In the genomic region with DNA sequence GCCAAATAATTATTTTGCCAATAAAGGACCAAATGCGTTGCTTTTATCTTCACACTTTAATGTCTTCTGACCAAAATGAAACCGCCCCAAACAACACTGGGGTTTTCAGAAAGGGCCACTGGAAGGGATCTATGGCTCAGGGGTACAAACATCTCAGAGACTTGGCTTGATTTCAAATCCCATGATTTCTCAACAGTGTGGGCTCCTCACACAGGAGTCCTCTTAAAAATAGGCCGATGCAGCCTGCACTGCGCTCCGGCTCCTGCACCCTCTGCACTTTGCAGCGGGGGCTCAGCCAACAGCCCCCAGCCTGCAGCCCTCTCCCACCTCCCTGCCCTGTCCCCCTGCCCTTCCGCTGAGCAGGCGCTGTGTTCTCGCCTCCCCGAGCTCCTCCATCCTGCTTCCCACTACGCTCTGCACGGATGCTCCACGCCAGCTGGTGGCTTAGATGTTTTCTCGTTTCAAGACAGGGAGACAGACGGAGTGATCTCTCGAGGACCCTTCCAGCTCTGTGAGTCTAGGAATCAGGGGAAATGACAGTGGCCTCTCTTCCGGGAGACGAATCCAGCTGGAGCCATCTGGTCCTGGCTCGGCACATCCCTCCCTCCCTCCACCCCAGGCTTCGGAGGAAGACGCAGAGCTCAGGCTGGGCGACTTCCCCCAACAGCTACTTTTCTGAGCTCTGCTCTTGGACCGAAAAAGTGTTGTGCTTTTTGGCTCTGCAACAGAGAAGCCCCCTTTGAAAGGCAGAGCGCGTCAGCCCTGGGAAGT, we compare ENCODE assay signal across 12 cellular contexts.
A peak's percentile ranks its signal among the peaks of the same experiment; 100 is the strongest.
DNase-seq lines count a peak whose midpoint lies in the region; ATAC-seq and TF ChIP-seq lines count a peak whose summit lies in the region.
"Had no signal": no experiment of that assay in that cellular context is flagged by ENCODE, and none has a peak within 500 bp of the region (broad histone marks: within the 10 kb centered on the region; RNA-seq: fewer than 3 reads in every experiment).

No MANE protein-coding gene starts in this region.

- peak overlapping the region; percentile 82 for H2BK5ac ChIP-seq in neuronal stem cell (ENCODE audit: low read length)

- DNase-seq in AG08396 (ENCODE audit: low spot score) = peak; percentile 45
- no peak for DNase-seq in adipocyte (ENCODE audit: low read depth)
- peak; percentile 61 to 79 for DNase-seq in heart right ventricle
- no peak for DNase-seq in neuronal stem cell (ENCODE audit: low spot score)
- no peak for DNase-seq in activated CD4-positive, alpha-beta T cell treated with anti-CD3 and anti-CD28 coated beads, Interleukin-2, amount 50 U/mL, for 4 hours
- no peak for DNase-seq in NCI-H1417 (lab: John Stamatoyannopoulos, UW)
- DNase-seq: activated CD8-positive, alpha-beta memory T cell treated with anti-CD3 and anti-CD28 coated beads, Interleukin-2, amount 50 U/mL, for 48 hours; DMS53; NCI-H2107; stimulated activated CD4-positive, alpha-beta T cell treated with anti-CD3 and anti-CD28 coated beads, Interleukin-12 subunit alpha, Interleukin-12 subunit beta, amount 100 ng/mL, for 4 hours had no signal

- no peak overlapping the region for H3K4ac ChIP-seq in neuronal stem cell (ENCODE audit: low read length)

- peak overlapping the region; percentile 53 for H3K4me3 ChIP-seq in adipocyte (ENCODE audit: low read length)
- peak overlapping the region in 5 of 10 donors; percentile 5 to 35 (median 10) for H3K4me3 ChIP-seq in heart right ventricle
- H3K4me3 ChIP-seq in neuronal stem cell (ENCODE audit: low read length in 2 of 2) = no peak overlapping the region

- no peaks in the 10 kb centered on the region for H3K9me3 ChIP-seq in adipocyte (ENCODE audit: control insufficient read depth, low read length)
- H3K9me3 ChIP-seq in heart right ventricle = no peaks in the 10 kb centered on the region
- H3K9me3 ChIP-seq in neuronal stem cell (replicated peaks in 1 of 2; ENCODE audit: control insufficient read depth in 2 of 2, insufficient read depth in 1 of 2, low read depth in 1 of 2, low read length in 2 of 2) = no peaks in the 10 kb centered on the region

- H2AK5ac ChIP-seq in neuronal stem cell (ENCODE audit: low read depth, low read length) = peak overlapping the region; percentile 11

- H3K9ac ChIP-seq in adipocyte (ENCODE audit: low read length) = no peak overlapping the region
- no peak overlapping the region for H3K9ac ChIP-seq in neuronal stem cell (ENCODE audit: low read depth, low read length, poor library complexity)

- intact Hi-C loops in heart right ventricle (cut with DNase I) = no loop called here

- H2BK15ac ChIP-seq in neuronal stem cell (ENCODE audit: low read length) = peak overlapping the region; percentile 56

- H3K27ac ChIP-seq in heart right ventricle (peak overlapping the region; percentile 5 to 87 (median 72)), neuronal stem cell (replicated peaks; ENCODE audit: low read length) (no peak overlapping the region)

- H3K4me2 ChIP-seq in neuronal stem cell (ENCODE audit: insufficient read depth, low read length, poor library complexity, severe bottlenecking) = no peak overlapping the region

- TF ChIP-seq CTCF in heart right ventricle (IDR thresholded peaks at IDR 0.05) = no peak

- no peaks in the 10 kb centered on the region for H3K79me1 ChIP-seq in neuronal stem cell (ENCODE audit: low read depth, low read length)

- peak overlapping the region; percentile 26 for H2AFZ ChIP-seq in neuronal stem cell (ENCODE audit: low read length)

- H2BK120ac ChIP-seq in neuronal stem cell (ENCODE audit: low read depth, low read length) = no peak overlapping the region

- H4K8ac ChIP-seq in neuronal stem cell (ENCODE audit: low read depth, low read length) = no peak overlapping the region

- peak; percentile 71 to 87 (median 78) for ATAC-seq in heart right ventricle
- ATAC-seq in HG02852 (IDR thresholded peaks at IDR 0.05; ENCODE audit: unreplicated experiment) = no peak
- no peak for ATAC-seq in HG03139 (IDR thresholded peaks at IDR 0.05; ENCODE audit: unreplicated experiment)

- H3K4me1 ChIP-seq in adipocyte (ENCODE audit: control insufficient read depth, insufficient read depth, low read length) (no peaks in the 10 kb centered on the region), heart right ventricle (peaks cover 0 to 26% (median 3%) of the 10 kb centered on the region in 9 donors), neuronal stem cell (ENCODE audit: control insufficient read depth in 2 of 2, insufficient read depth in 1 of 2, low read depth in 1 of 2, low read length in 2 of 2) (peaks cover under 1 to 20% of the 10 kb centered on the region in 2 donors)

- peak overlapping the region; percentile 63 for H3K18ac ChIP-seq in neuronal stem cell (ENCODE audit: low read length)

- H2BK12ac ChIP-seq in neuronal stem cell (ENCODE audit: low read length) = no peak overlapping the region

- H3K23ac ChIP-seq in neuronal stem cell (ENCODE audit: low read depth, low read length, poor library complexity) = peak overlapping the region; percentile 46

- H3K14ac ChIP-seq in neuronal stem cell (ENCODE audit: low read length) = no peak overlapping the region

- H3K27me3 ChIP-seq in adipocyte (replicated peaks; ENCODE audit: control insufficient read depth, insufficient read depth, low read length) = peaks cover 43% of the 10 kb centered on the region
- H3K27me3 ChIP-seq in heart right ventricle = peaks cover 0 to 24% (median 1%) of the 10 kb centered on the region in 7 donors
- no peaks in the 10 kb centered on the region for H3K27me3 ChIP-seq in neuronal stem cell (ENCODE audit: control insufficient read depth in 3 of 3, insufficient read depth in 3 of 3, low read depth in 1 of 3, low read length in 3 of 3)

- H3K36me3 ChIP-seq in adipocyte (ENCODE audit: control insufficient read depth, insufficient read depth, low read length, severe bottlenecking) = no peaks in the 10 kb centered on the region
- H3K36me3 ChIP-seq in heart right ventricle = no peaks in the 10 kb centered on the region
- no peaks in the 10 kb centered on the region for H3K36me3 ChIP-seq in neuronal stem cell (replicated peaks in 1 of 2; ENCODE audit: control insufficient read depth in 2 of 2, insufficient read depth in 2 of 2, low read length in 2 of 2)

- 37 to 49% methylated on average over 25 of the region's 25 CpGs for WGBS in heart right ventricle, 2 donors
- whole genome bisulfite sequencing in neuronal stem cell (ENCODE audit: extremely low coverage in 2 of 2, insufficient read length in 2 of 2, insufficient replicate concordance in 1 of 2), 2 donors = no CpG with 5 or more reads among the region's 25 CpGs

- H4K91ac ChIP-seq in neuronal stem cell (ENCODE audit: low read depth, low read length, poor library complexity) = peak overlapping the region; percentile 90

Comparison
In these comparisons a context has a peak if more than half of its experiments do, and no peak if none do; other contexts are left out.
1. DNase-seq: peak in AG08396 (single experiment) and heart right ventricle (2 of 2); none in adipocyte (single experiment), neuronal stem cell (single experiment), activated CD4-positive, alpha-beta T cell treated with anti-CD3 and anti-CD28 coated beads, Interleukin-2, amount 50 U/mL, for 4 hours (0 of 2) and NCI-H1417 (0 of 3).
2. ATAC-seq: peak in heart right ventricle (8 of 8); none in HG02852 (single experiment) and HG03139 (single experiment).